ENCODE assay signal across 22 cellular contexts in the genomic region with DNA sequence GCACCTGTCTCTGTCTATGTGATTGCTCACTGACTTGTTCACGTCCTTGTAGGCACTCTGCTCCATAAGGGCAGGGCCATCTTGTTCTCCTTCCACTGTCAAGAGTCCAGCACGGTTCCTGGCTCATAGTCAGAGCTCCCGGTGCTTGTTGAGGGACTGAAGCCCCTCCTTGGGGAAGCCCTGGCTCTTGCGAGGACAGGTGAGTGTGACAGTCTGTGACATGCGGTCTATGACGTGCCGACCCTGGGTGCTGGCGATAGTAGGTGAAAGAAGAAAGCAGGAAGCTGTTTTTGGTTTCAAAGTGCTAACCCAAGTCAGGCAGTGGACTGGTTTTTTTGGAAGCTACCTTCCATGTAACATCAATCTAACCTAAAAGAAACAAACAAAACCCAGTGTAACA.
"Had no signal": no experiment of that assay in that cellular context is flagged by ENCODE, and none has a peak within 500 bp of the region (broad histone marks: within the 10 kb centered on the region; RNA-seq: fewer than 3 reads in every experiment).

No MANE protein-coding gene starts in this region.

- H3K27me3 Mint-ChIP-seq: activated B cell treated with CpG ODN at 0.5 μM for 24 hours; activated naive CD8-positive, alpha-beta T cell treated with anti-CD3 and anti-CD28 coated beads for 36 hours; memory B cell; stimulated activated naive CD8-positive, alpha-beta T cell treated with anti-CD3 and anti-CD28 coated beads, Interleukin-15, Interleukin-2, amounts not matched to agents 100 ng/mL and 50 ng/mL, for 24 hours had no signal

- H3K4me3 ChIP-seq: body of pancreas, gastroesophageal sphincter, heart left ventricle, testis had no signal

- H3K4me3 Mint-ChIP-seq: activated B cell treated with CpG ODN at 0.5 μM for 24 hours; activated naive CD8-positive, alpha-beta T cell treated with anti-CD3 and anti-CD28 coated beads for 36 hours; memory B cell; nephron progenitor cell; stimulated activated naive CD8-positive, alpha-beta T cell treated with anti-CD3 and anti-CD28 coated beads, Interleukin-15, Interleukin-2, amounts not matched to agents 100 ng/mL and 50 ng/mL, for 24 hours; type B pancreatic cell had no signal

- H3K27ac Mint-ChIP-seq: activated B cell treated with CpG ODN at 0.5 μM for 24 hours; activated naive CD8-positive, alpha-beta T cell treated with anti-CD3 and anti-CD28 coated beads for 36 hours; memory B cell; stimulated activated naive CD8-positive, alpha-beta T cell treated with anti-CD3 and anti-CD28 coated beads, Interleukin-15, Interleukin-2, amounts not matched to agents 100 ng/mL and 50 ng/mL, for 24 hours had no signal

- DNase-seq: activated B cell treated with CpG ODN at 0.5 μM for 24 hours; activated CD4-positive, alpha-beta T cell treated with anti-CD3 and anti-CD28 coated beads for 48 hours; activated CD8-positive, alpha-beta memory T cell treated with anti-CD3 and anti-CD28 coated beads for 24 hours; activated gamma-delta T cell; activated naive CD8-positive, alpha-beta T cell treated with anti-CD3 and anti-CD28 coated beads for 36 hours; body of pancreas; caudate nucleus; heart left ventricle; nephron progenitor cell; nucleus accumbens; SIG-M5; stimulated activated CD4-positive, alpha-beta T cell treated with anti-CD3 and anti-CD28 coated beads, Interleukin-12 subunit alpha, Interleukin-12 subunit beta, amount 100 ng/mL, for 4 hours; stimulated activated CD4-positive, alpha-beta T cell treated with anti-CD3 and anti-CD28 coated beads, Interleukin-1b, Interleukin-23, amount 100 ng/mL, for 48 hours; T-helper 1 cell; T-helper 9 cell; testis had no signal

- H3K9me3 Mint-ChIP-seq: activated B cell treated with CpG ODN at 0.5 μM for 24 hours; activated naive CD8-positive, alpha-beta T cell treated with anti-CD3 and anti-CD28 coated beads for 36 hours; memory B cell; nephron progenitor cell; stimulated activated naive CD8-positive, alpha-beta T cell treated with anti-CD3 and anti-CD28 coated beads, Interleukin-15, Interleukin-2, amounts not matched to agents 100 ng/mL and 50 ng/mL, for 24 hours had no signal

- H3K9me3 ChIP-seq: body of pancreas, gastroesophageal sphincter, heart left ventricle, testis had no signal

- H3K27me3 ChIP-seq: body of pancreas, gastroesophageal sphincter, heart left ventricle, testis had no signal

- FAIRE-seq: colon, endometrium had no signal

- H3K36me3 Mint-ChIP-seq: memory B cell had no signal

- H3K36me3 ChIP-seq: gastroesophageal sphincter had no signal
